9 cellular contexts compared by ENCODE assay signal in genomic region chr19:6006896-6007295, GRCh38.
"Had no signal": no experiment of that assay in that cellular context is flagged by ENCODE, and none has a peak within 500 bp of the region (broad histone marks: within the 10 kb centered on the region; RNA-seq: fewer than 3 reads in every experiment).

No MANE protein-coding gene starts in this region.

- H3K27ac Mint-ChIP-seq: HFFc6 had no signal

- H2AFZ ChIP-seq: GM23248 had no signal

- H3K9me3 ChIP-seq: HAP-1 had no signal

- H3K4me3 ChIP-seq: GM23248, HAP-1 had no signal

- H3K27ac ChIP-seq: GM23248, HL-60 had no signal

- FAIRE-seq: HepG2 had no signal

- H3K9ac ChIP-seq: GM23248 had no signal

- H3K36me3 ChIP-seq: HAP-1 had no signal

- H3K4me1 ChIP-seq: HAP-1 had no signal

- ATAC-seq: HCT116, HepG2 had no signal

- H3K4me3 Mint-ChIP-seq: HFFc6 had no signal

- H3K9me3 Mint-ChIP-seq: HFFc6 had no signal

- DNase-seq: GM23248, GOT3, H7, HFFc6, KBM-7 had no signal
